Comparison of ENCODE assay signal across 9 cellular contexts in the genomic region with DNA sequence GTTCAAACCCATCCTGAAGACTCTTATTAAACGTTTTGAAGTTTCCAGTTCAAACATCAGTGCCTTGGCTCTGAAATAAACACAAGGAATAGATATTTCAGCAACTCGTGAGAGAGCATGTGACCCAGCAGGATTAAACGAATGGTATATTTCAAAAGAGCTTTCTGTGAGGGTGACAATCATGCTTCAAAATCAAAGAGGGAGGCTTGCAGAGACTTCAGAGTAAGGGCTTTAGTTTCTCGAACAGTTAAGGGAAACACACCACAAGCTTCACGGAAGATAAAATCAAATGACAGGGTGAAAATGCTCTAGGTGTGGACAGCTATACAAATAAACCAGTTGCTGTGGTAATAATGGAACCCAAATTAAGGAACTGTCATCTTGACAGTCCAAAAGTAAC. TPM values are rescaled to one million over a fixed set of nuclear protein-coding genes. Genes with fewer than 3 reads are reported as not detected.
DNase-seq lines count a peak whose midpoint lies in the region; ATAC-seq and TF ChIP-seq lines count a peak whose summit lies in the region.
"Had no signal": no experiment of that assay in that cellular context is flagged by ENCODE, and none has a peak within 500 bp of the region (broad histone marks: within the 10 kb centered on the region; RNA-seq: fewer than 3 reads in every experiment).

No MANE protein-coding gene starts in this region.

- TF ChIP-seq CTCF in OCI-LY7 (conservative IDR thresholded peaks at IDR 0.05; ENCODE audit: low read length) = no peak

- H3K4me3 Mint-ChIP-seq in activated T-cell treated with anti-CD3 and anti-CD28 coated beads, Interleukin-2, amount 50 U/mL, for 4 hours = peak overlapping the region; percentile 95
- peak overlapping the region; percentile 94 for H3K4me3 Mint-ChIP-seq in effector memory CD8-positive, alpha-beta T cell

- DNase-seq in activated T-cell treated with anti-CD3 and anti-CD28 coated beads, Interleukin-2, amount 50 U/mL, for 4 hours = no peak
- DNase-seq in activated T-cell treated with anti-CD3 and anti-CD28 coated beads for 4 hours = no peak
- peak; percentile 26 for DNase-seq in OCI-LY7 (ENCODE audit: low spot score)
- DNase-seq in effector memory CD8-positive, alpha-beta T cell = no peak
- DNase-seq in NCI-H1417 treated with DMSO at 0.1 percent for 48 hours (lab: John Stamatoyannopoulos, UW) = no peak
- DNase-seq in islet precursor cell = no peak
- DNase-seq: left colon had no signal

- no peaks in the 10 kb centered on the region for H3K27me3 Mint-ChIP-seq in activated T-cell treated with anti-CD3 and anti-CD28 coated beads, Interleukin-2, amount 50 U/mL, for 4 hours (ENCODE audit: low read depth)
- no peaks in the 10 kb centered on the region for H3K27me3 Mint-ChIP-seq in effector memory CD8-positive, alpha-beta T cell

- peak overlapping the region; percentile 95 for H3K27ac ChIP-seq in OCI-LY7 (ENCODE audit: low read depth, low read length, poor library complexity, severe bottlenecking)
- peak overlapping the region in 16 of 21 experiments; percentile 30 to 99 (median 94) for H3K27ac ChIP-seq in skin epidermis

- H3K4me2 ChIP-seq in OCI-LY7 (ENCODE audit: low read length) = peak overlapping the region; percentile 85

- no peak for ATAC-seq in activated T-cell treated with anti-CD3 and anti-CD28 coated beads, Interleukin-2, amount 50 U/mL, for 4 hours
- no peak for ATAC-seq in effector memory CD8-positive, alpha-beta T cell (replicated peaks)
- ATAC-seq in HG03139 (IDR thresholded peaks at IDR 0.05; ENCODE audit: unreplicated experiment) = no peak
- ATAC-seq: left colon had no signal

- peaks cover 91% of the 10 kb centered on the region for H3K79me2 ChIP-seq in OCI-LY7 (ENCODE audit: insufficient read depth, low read depth, low read length)

- H2AFZ ChIP-seq in OCI-LY7 (ENCODE audit: low read length) = peak overlapping the region; percentile 1; the same call in 1 of the 2 replicates

- intact Hi-C loops in OCI-LY7 (cut with micrococcal nuclease; ENCODE audit: unreplicated experiment) = no loop called here

- peaks cover 78% of the 10 kb centered on the region for H3K4me1 ChIP-seq in OCI-LY7 (ENCODE audit: insufficient read depth, low read length, poor library complexity, severe bottlenecking)

- H3K4me3 ChIP-seq in OCI-LY7 (ENCODE audit: low read depth, low read length, poor library complexity, severe bottlenecking) (peak overlapping the region; percentile 86), skin epidermis (no peak overlapping the region)

- peaks cover 72% of the 10 kb centered on the region for H3K4me1 Mint-ChIP-seq in activated T-cell treated with anti-CD3 and anti-CD28 coated beads, Interleukin-2, amount 50 U/mL, for 4 hours (ENCODE audit: low read depth)
- H3K4me1 Mint-ChIP-seq in effector memory CD8-positive, alpha-beta T cell (ENCODE audit: low read depth in 2 of 2) = peaks cover 44 to 60% of the 10 kb centered on the region in 2 donors

- BruUV-seq in OCI-LY7 (replicated peaks; lab: Mats Ljungman, UMichigan) = no TSS peak

- H3K36me3 Mint-ChIP-seq in activated T-cell treated with anti-CD3 and anti-CD28 coated beads, Interleukin-2, amount 50 U/mL, for 4 hours (ENCODE audit: insufficient read depth) = peaks cover 13% of the 10 kb centered on the region
- peaks cover 36% of the 10 kb centered on the region for H3K36me3 Mint-ChIP-seq in effector memory CD8-positive, alpha-beta T cell (ENCODE audit: insufficient read depth)

- H4K20me1 ChIP-seq in OCI-LY7 (ENCODE audit: insufficient read depth, low read length) = peaks cover 7% of the 10 kb centered on the region; the same call in 1 of the 2 replicates

- H3K9me3 ChIP-seq in OCI-LY7 (ENCODE audit: low read length) = no peaks in the 10 kb centered on the region

- POLR2A ChIA-PET in OCI-LY7 (lab: Charles Lee) = interaction anchor here (0.6 to 6.0 kb wide), 15 partner anchors 9 to 191 kb away, joined by 3 to 34 read pairs (median 3); partner anchors contain the start of gene TFIP11

- CTCF ChIA-PET in OCI-LY7 (lab: Charles Lee; ENCODE audit: unreplicated experiment) = interaction anchor here (0.7 kb wide), 1 partner anchor 160 kb away, joined by 3 read pairs; no protein-coding TSS in a partner anchor

- peak overlapping the region; percentile 98 to 99 for H3K27ac Mint-ChIP-seq in effector memory CD8-positive, alpha-beta T cell

- H3K9me2 ChIP-seq in OCI-LY7 (ENCODE audit: insufficient read depth, low read length) = no peaks in the 10 kb centered on the region

- peaks cover 35% of the 10 kb centered on the region for H3K36me3 ChIP-seq in OCI-LY7 (ENCODE audit: insufficient read depth, low read length)

- no peaks in the 10 kb centered on the region for H3K9me3 Mint-ChIP-seq in activated T-cell treated with anti-CD3 and anti-CD28 coated beads, Interleukin-2, amount 50 U/mL, for 4 hours
- no peaks in the 10 kb centered on the region for H3K9me3 Mint-ChIP-seq in effector memory CD8-positive, alpha-beta T cell

RNA-seq across cellular contexts. Expression of gene HPS4, which starts 1.4 kb away (rescaled TPM):
- total RNA-seq in activated T-cell treated with anti-CD3 and anti-CD28 coated beads, Interleukin-2, amount 50 U/mL, for 4 hours = 10 to 100 TPM; 30.8 to 34.1 (median 33.8) TPM
- total RNA-seq in OCI-LY7 (2014; rRNA removed; shearing (Covaris generic)) = 64.8 and 77.4 TPM in 2 replicates
- 89.6 and 107 TPM in 2 replicates for total RNA-seq in OCI-LY7 (2022)

RNA-seq across cellular contexts. Expression of gene SRRD, which starts 1.5 kb away (rescaled TPM):
- 10 to 100 TPM; 32.5 to 40.4 (median 40.2) TPM for total RNA-seq in activated T-cell treated with anti-CD3 and anti-CD28 coated beads, Interleukin-2, amount 50 U/mL, for 4 hours
- 20.7 and 23.1 TPM in 2 replicates for total RNA-seq in OCI-LY7 (2014; rRNA removed; shearing (Covaris generic))
- total RNA-seq in OCI-LY7 (2022) = 33.0 and 36.6 TPM in 2 replicates

RNA-seq across cellular contexts. Expression of gene TFIP11, which starts 30.1 kb away (rescaled TPM):
- total RNA-seq in activated T-cell treated with anti-CD3 and anti-CD28 coated beads, Interleukin-2, amount 50 U/mL, for 4 hours = 10 to 100 TPM; 52.4 to 68.5 (median 61.0) TPM
- 39.6 and 45.2 TPM in 2 replicates for total RNA-seq in OCI-LY7 (2014; rRNA removed; shearing (Covaris generic))
- 52.3 and 54.5 TPM in 2 replicates for total RNA-seq in OCI-LY7 (2022)

RNA-seq across cellular contexts. Expression of gene ASPHD2, which starts 53.1 kb away (rescaled TPM):
- 10 to 100 TPM in 1 of 3 donors, 1 to 10 TPM in 2; 8.2 to 10.4 (median 8.9) TPM for total RNA-seq in activated T-cell treated with anti-CD3 and anti-CD28 coated beads, Interleukin-2, amount 50 U/mL, for 4 hours
- total RNA-seq in OCI-LY7 (2014; rRNA removed; shearing (Covaris generic)) = 5.8 and 6.5 TPM in 2 replicates
- total RNA-seq in OCI-LY7 (2022) = 5.5 and 6.1 TPM in 2 replicates
